Comparison of ENCODE assay signal across 24 cellular contexts in the genomic region with DNA sequence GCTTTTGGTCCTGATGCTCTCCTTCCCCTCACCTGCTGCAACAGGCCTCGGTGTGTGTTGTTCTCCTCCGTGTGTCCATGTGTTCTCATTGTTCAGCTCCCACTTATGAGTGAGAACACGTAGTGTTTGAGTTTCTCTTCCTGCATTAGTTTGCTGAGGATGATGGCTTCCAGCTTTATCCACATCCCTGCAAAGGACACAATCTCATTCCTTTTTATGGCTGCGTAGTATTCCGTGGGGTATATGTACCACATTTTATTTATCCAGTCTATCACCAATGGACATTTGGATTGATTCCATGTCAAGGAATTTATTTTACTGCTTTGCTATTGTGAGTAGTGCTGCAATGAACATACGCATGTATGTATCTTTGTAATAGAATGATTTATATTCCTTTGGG.
DNase-seq lines count a peak whose midpoint lies in the region; ATAC-seq, FAIRE-seq and TF ChIP-seq lines count a peak whose summit lies in the region.
"Had no signal": no experiment of that assay in that cellular context is flagged by ENCODE, and none has a peak within 500 bp of the region (broad histone marks: within the 10 kb centered on the region; RNA-seq: fewer than 3 reads in every experiment).

No MANE protein-coding gene starts in this region.

- peaks cover 25% of the 10 kb centered on the region; the same call in 1 of the 2 replicates for H3F3A ChIP-seq in PC-9 (ENCODE audit: insufficient read depth, low read depth)

- TF ChIP-seq CTCF in HepG2 (CRISPR knock-in tag; IDR thresholded peaks at IDR 0.05) (no peak), right lobe of liver (IDR thresholded peaks at IDR 0.05) (no peak), PC-9 (conservative IDR thresholded peaks at IDR 0.05) (no peak), WTC11 (IDR thresholded peaks at IDR 0.05) (no peak)

- no peak overlapping the region for H3K4me3 ChIP-seq in HepG2 (replicated peaks in 1 of 3; ENCODE audit: insufficient read depth in 1 of 3, low read depth in 2 of 3, low read length in 3 of 3)
- H3K4me3 ChIP-seq in right lobe of liver = no peak overlapping the region
- no peak overlapping the region for H3K4me3 ChIP-seq in PC-9
- H3K4me3 ChIP-seq: BLaER1, GM12878 had no signal

- H3K36me3 Mint-ChIP-seq in WTC11 = peaks cover 3% of the 10 kb centered on the region
- H3K36me3 Mint-ChIP-seq: CD4-positive, alpha-beta memory T cell; CD4-positive, CD25-positive, alpha-beta regulatory T cell; CD8-positive, alpha-beta memory T cell had no signal

- intact Hi-C loops in HepG2 (cut with micrococcal nuclease; ENCODE audit: unreplicated experiment) = no loop called here
- intact Hi-C loops in right lobe of liver (cut with DNase I) = no loop called here
- intact Hi-C loops in PC-9 (cut with micrococcal nuclease; ENCODE audit: unreplicated experiment) = no loop called here

- H3K4me3 Mint-ChIP-seq in WTC11 = no peak overlapping the region
- H3K4me3 Mint-ChIP-seq: CD14-positive monocyte; CD8-positive, alpha-beta memory T cell had no signal

- no peaks in the 10 kb centered on the region; a peak in 1 of 5 replicates for H3K27me3 ChIP-seq in HepG2 (ENCODE audit: control insufficient read depth in 1 of 2, insufficient read depth in 2 of 2, low read length in 2 of 2)
- H3K27me3 ChIP-seq in right lobe of liver = no peaks in the 10 kb centered on the region
- no peaks in the 10 kb centered on the region for H3K27me3 ChIP-seq in PC-9 (ENCODE audit: insufficient read depth, low read depth)
- H3K27me3 ChIP-seq: BE2C, BLaER1 had no signal

- DNase-seq in HepG2 (ENCODE audit: low spot score) = no peak
- DNase-seq in right lobe of liver = no peak
- no peak for DNase-seq in PC-9
- DNase-seq in urothelium cell line (ENCODE audit: low spot score) = no peak
- no peak for DNase-seq in WTC11 (ENCODE audit: low spot score)
- DNase-seq: 8988T; BE2C; C1 segment of cervical spinal cord; CD4-positive, alpha-beta memory T cell; CD4-positive, CD25-positive, alpha-beta regulatory T cell; CD8-positive, alpha-beta memory T cell; COR-L47; DMS 273 treated with DMSO at 0.1 percent for 48 hours; DMS153; DMS53; DMS79; DND-41; GDM1 had no signal

- H3K79me2 ChIP-seq in HepG2 (ENCODE audit: insufficient read depth, low read length) (no peaks in the 10 kb centered on the region), PC-9 (ENCODE audit: low read depth) (peaks cover 16% of the 10 kb centered on the region; the same call in 1 of the 2 replicates)

- no peaks in the 10 kb centered on the region for H3K9me2 ChIP-seq in PC-9 (ENCODE audit: insufficient read depth)

- no peak overlapping the region for H3K9ac ChIP-seq in HepG2 (ENCODE audit: insufficient read depth, low read depth, low read length)
- H3K9ac ChIP-seq: BLaER1 had no signal

- TF ChIP-seq POLR2A in HepG2 (IDR thresholded peaks at IDR 0.05; ENCODE audit: insufficient read depth in 1 of 2, low read depth in 2 of 2, low read length in 2 of 2) (no peak), right lobe of liver (IDR thresholded peaks at IDR 0.05) (no peak)

- peaks cover 4% of the 10 kb centered on the region for H3K9me3 Mint-ChIP-seq in WTC11
- H3K9me3 Mint-ChIP-seq: CD14-positive monocyte; CD4-positive, alpha-beta memory T cell; CD4-positive, CD25-positive, alpha-beta regulatory T cell; CD8-positive, alpha-beta memory T cell had no signal

- WGBS in HepG2 (ENCODE audit: low lambda C conversion rate) = 95% methylated on average over 6 of the region's 6 CpGs
- 83% methylated on average over 5 of the region's 6 CpGs for whole genome bisulfite sequencing in right lobe of liver (ENCODE audit: insufficient coverage, low coverage, low lambda C conversion rate, missing lambda C conversion rate)

- TF ChIP-seq EP300 in HepG2 (IDR thresholded peaks at IDR 0.05; ENCODE audit: low read depth in 2 of 2, low read length in 2 of 2) (no peak), HepG2 (CRISPR knock-in tag; IDR thresholded peaks at IDR 0.05; ENCODE audit: borderline replicate concordance) (no peak)

- peaks cover 14% of the 10 kb centered on the region for H3K4me1 Mint-ChIP-seq in WTC11

- ATAC-seq in HepG2 = no peak
- no peak for ATAC-seq in right lobe of liver
- no peak for ATAC-seq in WTC11
- no peak for ATAC-seq in HG02798 (IDR thresholded peaks at IDR 0.05; ENCODE audit: poor library complexity, unreplicated experiment)
- ATAC-seq: GM12878 had no signal

- H2AFZ ChIP-seq in HepG2 (ENCODE audit: low read length) = no peak overlapping the region
- H2AFZ ChIP-seq in PC-9 = no peak overlapping the region

- H3K9me3 ChIP-seq in HepG2 (ENCODE audit: low read length) = no peaks in the 10 kb centered on the region
- H3K9me3 ChIP-seq in right lobe of liver = no peaks in the 10 kb centered on the region
- no peaks in the 10 kb centered on the region; the same call in 1 of the 2 replicates for H3K9me3 ChIP-seq in PC-9 (ENCODE audit: insufficient read depth, low read depth)
- H3K9me3 ChIP-seq: BE2C, BLaER1 had no signal

- H4K20me1 ChIP-seq in HepG2 (ENCODE audit: insufficient read depth, low read length) (no peaks in the 10 kb centered on the region), PC-9 (ENCODE audit: insufficient read depth) (no peaks in the 10 kb centered on the region)
- H4K20me1 ChIP-seq: BLaER1 had no signal

- H3K27ac Mint-ChIP-seq in WTC11 = no peak overlapping the region
- H3K27ac Mint-ChIP-seq: CD14-positive monocyte; CD4-positive, alpha-beta memory T cell; CD4-positive, CD25-positive, alpha-beta regulatory T cell; CD8-positive, alpha-beta memory T cell had no signal

- peaks cover 19% of the 10 kb centered on the region for H3K4me1 ChIP-seq in HepG2 (ENCODE audit: insufficient read depth, low read length)
- peaks cover 0 to 12% (median 0%) of the 10 kb centered on the region in 4 donors for H3K4me1 ChIP-seq in right lobe of liver
- peaks cover 27% of the 10 kb centered on the region for H3K4me1 ChIP-seq in PC-9 (replicated peaks; ENCODE audit: insufficient read depth)
- H3K4me1 ChIP-seq: BE2C had no signal

- H3K4me2 ChIP-seq in HepG2 (ENCODE audit: low read depth, low read length) = no peak overlapping the region
- no peak overlapping the region for H3K4me2 ChIP-seq in PC-9
- H3K4me2 ChIP-seq: BLaER1 had no signal

- BruUV-seq in HepG2 (replicated peaks; lab: Mats Ljungman, UMichigan) = no TSS peak
- BruUV-seq in PC-9 (replicated peaks; lab: Mats Ljungman, UMichigan) = no TSS peak

- in situ Hi-C loops in HepG2 (cut with HindIII; ENCODE audit: extremely low pct_ligation_motif_present, low pct_unique_long_range_greater_than_20kb) = no loop called here

- POLR2A ChIA-PET in HepG2 (lab: Yijun Ruan, JAX) = no interaction called here
- POLR2A ChIA-PET in PC-9 (lab: Charles Lee; ENCODE audit: unreplicated experiment) = no interaction called here
- POLR2A ChIA-PET in WTC11 (lab: Charles Lee) = no interaction called here

- no peak for FAIRE-seq in HepG2 (lab: Jason Lieb, UNC)
- FAIRE-seq in urothelium cell line (lab: Jason Lieb, UNC) = peak; percentile 74
- FAIRE-seq: A204.1, GM12878, GM19239 had no signal

- no peak for TF ChIP-seq RAD21 in HepG2 (CRISPR knock-in tag; IDR thresholded peaks at IDR 0.05)

- H3K27ac ChIP-seq in HepG2 (ENCODE audit: extremely low read length, insufficient read depth, low read length) (no peak overlapping the region), right lobe of liver (no peak overlapping the region), PC-9 (peak overlapping the region; percentile 30; the same call in 1 of the 2 replicates)
- H3K27ac ChIP-seq: BLaER1 had no signal

- CTCF ChIA-PET in HepG2 (lab: Yijun Ruan, JAX; ENCODE audit: low intra/inter-chr PET ratio, low total read pairs) (no interaction called here), PC-9 (lab: Charles Lee) (no interaction called here), WTC11 (lab: Charles Lee) (no interaction called here)

- H3K36me3 ChIP-seq in HepG2 (replicated peaks in 1 of 2; ENCODE audit: control insufficient read depth in 1 of 2, insufficient read depth in 2 of 2, low read length in 2 of 2) (no peaks in the 10 kb centered on the region), right lobe of liver (no peaks in the 10 kb centered on the region), PC-9 (ENCODE audit: low read depth) (0 out of 2 replicates have a peak, but pooled peaks cover 4% of the 10 kb centered on the region)
- H3K36me3 ChIP-seq: BE2C, BLaER1 had no signal

- H3K27me3 Mint-ChIP-seq in WTC11 (ENCODE audit: low read depth) = no peaks in the 10 kb centered on the region; the same call in none of the 2 replicates

TF ChIP-seq in HepG2, 621 proteins besides CTCF, POLR2A, EP300 and RAD21 (continues in another document):
- TF ChIP-seq ZMYM2 (CRISPR knock-in tag; IDR thresholded peaks at IDR 0.05) (peak; percentile 52; the same call in 1 of the 2 replicates), MAFF (IDR thresholded peaks at IDR 0.05; ENCODE audit: low read depth, low read length) (no peak), ZNF12 (CRISPR knock-in tag; IDR thresholded peaks at IDR 0.05) (no peak), TSC22D2 (CRISPR knock-in tag; IDR thresholded peaks at IDR 0.05; ENCODE audit: borderline replicate concordance) (no peak)
- TF ChIP-seq, protein P1, sequence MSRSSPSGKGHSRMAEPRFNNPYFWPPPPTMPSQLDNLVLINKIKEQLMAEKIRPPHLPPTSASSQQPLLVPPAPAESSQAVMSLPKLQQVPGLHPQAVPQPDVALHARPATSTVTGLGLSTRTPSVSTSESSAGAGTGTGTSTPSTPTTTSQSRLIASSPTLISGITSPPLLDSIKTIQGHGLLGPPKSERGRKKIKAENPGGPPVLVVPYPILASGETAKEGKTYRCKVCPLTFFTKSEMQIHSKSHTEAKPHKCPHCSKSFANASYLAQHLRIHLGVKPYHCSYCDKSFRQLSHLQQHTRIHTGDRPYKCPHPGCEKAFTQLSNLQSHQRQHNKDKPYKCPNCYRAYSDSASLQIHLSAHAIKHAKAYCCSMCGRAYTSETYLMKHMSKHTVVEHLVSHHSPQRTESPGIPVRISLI (CRISPR knock-in tag; IDR thresholded peaks at IDR 0.05; ENCODE audit: borderline replicate concordance) = no peak

TF ChIP-seq in WTC11, 78 proteins besides CTCF, POLR2A, EP300 and RAD21:
- TF ChIP-seq ZNF317 (CRISPR knock-in tag; IDR thresholded peaks at IDR 0.05; ENCODE audit: borderline replicate concordance, low read depth) = no peak
- no peak for TF ChIP-seq ZNF263 (CRISPR knock-in tag; IDR thresholded peaks at IDR 0.05; ENCODE audit: low read depth)
- no peak for TF ChIP-seq SP1 (CRISPR knock-in tag; conservative IDR thresholded peaks at IDR 0.05)
- no peak for TF ChIP-seq GTF2I (CRISPR knock-in tag; conservative IDR thresholded peaks at IDR 0.05)
- no peak for TF ChIP-seq JUN (CRISPR knock-in tag; IDR thresholded peaks at IDR 0.05)
- no peak for TF ChIP-seq NFATC4 (CRISPR knock-in tag; IDR thresholded peaks at IDR 0.05)
- TF ChIP-seq, protein P2, sequence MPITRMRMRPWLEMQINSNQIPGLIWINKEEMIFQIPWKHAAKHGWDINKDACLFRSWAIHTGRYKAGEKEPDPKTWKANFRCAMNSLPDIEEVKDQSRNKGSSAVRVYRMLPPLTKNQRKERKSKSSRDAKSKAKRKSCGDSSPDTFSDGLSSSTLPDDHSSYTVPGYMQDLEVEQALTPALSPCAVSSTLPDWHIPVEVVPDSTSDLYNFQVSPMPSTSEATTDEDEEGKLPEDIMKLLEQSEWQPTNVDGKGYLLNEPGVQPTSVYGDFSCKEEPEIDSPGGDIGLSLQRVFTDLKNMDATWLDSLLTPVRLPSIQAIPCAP (CRISPR knock-in tag; IDR thresholded peaks at IDR 0.05) = no peak
TF ChIP-seq in WTC11: peak in this region for 0.
